ENCODE assay signal across 1 cellular context in the genomic region with DNA sequence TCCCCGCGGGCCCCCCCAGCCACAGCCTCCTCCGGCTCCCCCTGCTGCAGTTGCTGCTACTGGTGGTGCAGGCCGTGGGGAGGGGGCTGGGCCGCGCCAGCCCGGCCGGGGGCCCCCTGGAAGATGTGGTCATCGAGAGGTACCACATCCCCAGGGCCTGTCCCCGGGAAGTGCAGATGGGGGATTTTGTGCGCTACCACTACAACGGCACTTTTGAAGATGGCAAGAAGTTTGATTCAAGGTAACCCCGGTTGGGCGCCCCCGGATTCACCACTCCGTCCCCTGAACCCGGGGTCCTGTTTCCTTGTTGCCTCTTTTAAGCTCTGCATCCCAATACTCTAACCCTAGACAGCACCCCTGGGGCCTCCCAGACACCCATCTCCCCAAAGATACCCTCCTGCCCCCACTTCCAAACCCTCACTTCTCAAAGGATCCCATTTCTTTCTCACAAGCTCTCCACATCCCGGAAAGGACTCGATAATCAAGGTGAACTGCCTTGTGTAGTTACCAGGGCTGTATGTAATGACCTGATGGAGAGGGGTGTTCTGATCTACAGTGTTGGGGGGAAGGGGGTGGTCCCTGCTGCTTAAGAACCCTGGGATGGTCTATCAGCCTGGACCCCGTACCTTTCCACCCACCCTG.
TF ChIP-seq lines count a peak whose summit lies in the region.

No MANE protein-coding gene starts in this region.

TF ChIP-seq in IMR-90, 13 proteins besides CTCF, POLR2A, EP300 and RAD21:
- TF ChIP-seq MAZ (IDR thresholded peaks at IDR 0.05; ENCODE audit: borderline replicate concordance, low read depth, low read length) (no peak), ELK1 (IDR thresholded peaks at IDR 0.05; ENCODE audit: borderline replicate concordance, low read depth, low read length) (no peak), MXI1 (IDR thresholded peaks at IDR 0.05; ENCODE audit: borderline replicate concordance, low read depth, low read length) (no peak; the same call in 1 of the 2 replicates), SMC3 (IDR thresholded peaks at IDR 0.05; ENCODE audit: low read depth, low read length) (no peak), CEBPB (IDR thresholded peaks at IDR 0.05; ENCODE audit: low read depth, low read length) (no peak), RFX5 (IDR thresholded peaks at IDR 0.05; ENCODE audit: low read depth, low read length) (no peak), CHD1 (IDR thresholded peaks at IDR 0.05; ENCODE audit: low read depth, low read length) (no peak), MAFK (IDR thresholded peaks at IDR 0.05; ENCODE audit: low read depth, low read length) (no peak), NFE2L2 (IDR thresholded peaks at IDR 0.05; ENCODE audit: low read depth, low read length) (no peak), BHLHE40 (IDR thresholded peaks at IDR 0.05; ENCODE audit: low read depth, low read length) (no peak), FOS (IDR thresholded peaks at IDR 0.05; ENCODE audit: low read depth, low read length) (no peak), RCOR1 (IDR thresholded peaks at IDR 0.05; ENCODE audit: insufficient replicate concordance, low read length) (no peak)
- TF ChIP-seq, protein P1, sequence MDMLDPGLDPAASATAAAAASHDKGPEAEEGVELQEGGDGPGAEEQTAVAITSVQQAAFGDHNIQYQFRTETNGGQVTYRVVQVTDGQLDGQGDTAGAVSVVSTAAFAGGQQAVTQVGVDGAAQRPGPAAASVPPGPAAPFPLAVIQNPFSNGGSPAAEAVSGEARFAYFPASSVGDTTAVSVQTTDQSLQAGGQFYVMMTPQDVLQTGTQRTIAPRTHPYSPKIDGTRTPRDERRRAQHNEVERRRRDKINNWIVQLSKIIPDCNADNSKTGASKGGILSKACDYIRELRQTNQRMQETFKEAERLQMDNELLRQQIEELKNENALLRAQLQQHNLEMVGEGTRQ (IDR thresholded peaks at IDR 0.05; ENCODE audit: low read depth, low read length) = no peak
